In genomic region chr9:131449276-131449675, GRCh38 we compare ENCODE assay signal across 15 cellular contexts. TPM values are rescaled to one million over a fixed set of nuclear protein-coding genes. Genes with fewer than 3 reads are reported as not detected.
DNase-seq lines count a peak whose midpoint lies in the region; TF ChIP-seq lines count a peak whose summit lies in the region.
"Had no signal": no experiment of that assay in that cellular context is flagged by ENCODE, and none has a peak within 500 bp of the region (broad histone marks: within the 10 kb centered on the region; RNA-seq: fewer than 3 reads in every experiment).

No MANE protein-coding gene starts in this region.

- H3K79me2 ChIP-seq in GM23248 (ENCODE audit: insufficient read depth) (peaks cover 74% of the 10 kb centered on the region), PC-9 (ENCODE audit: low read depth) (peaks cover 21% of the 10 kb centered on the region)

- H3K27me3 ChIP-seq in GM23248 (replicated peaks; ENCODE audit: insufficient read depth), result no peaks in the 10 kb centered on the region
- no peaks in the 10 kb centered on the region for H3K27me3 ChIP-seq in mesenchymal stem cell (ENCODE audit: control insufficient read depth in 1 of 2, insufficient read depth in 1 of 2, low read length in 2 of 2)
- H3K27me3 ChIP-seq in PC-9 (ENCODE audit: insufficient read depth, low read depth), result no peaks in the 10 kb centered on the region
- H3K27me3 ChIP-seq: gastroesophageal sphincter had no signal

- H2BK15ac ChIP-seq in mesenchymal stem cell (ENCODE audit: low read depth, poor library complexity, severe bottlenecking), result no peak overlapping the region

- no TSS peak for BruUV-seq in PC-9 (replicated peaks; lab: Mats Ljungman, UMichigan)

- H2BK120ac ChIP-seq in mesenchymal stem cell (ENCODE audit: low read depth, low read length), result no peak overlapping the region

- no peaks in the 10 kb centered on the region for H3K9me2 ChIP-seq in GM23248 (ENCODE audit: insufficient read depth)
- no peaks in the 10 kb centered on the region for H3K9me2 ChIP-seq in PC-9 (ENCODE audit: insufficient read depth)

- no peak overlapping the region for H2BK5ac ChIP-seq in mesenchymal stem cell (ENCODE audit: low read depth, low read length, poor library complexity, severe bottlenecking)

- no peak overlapping the region for H4K91ac ChIP-seq in mesenchymal stem cell (ENCODE audit: low read length)

- no peaks in the 10 kb centered on the region for H3K9me3 Mint-ChIP-seq in T-helper 2 cell treated with Interferon-gamma antibody and Interleukin-4, amounts not matched to agents 5 μg/mL and 100 μg/mL, for 36 hours
- no peaks in the 10 kb centered on the region for H3K9me3 Mint-ChIP-seq in activated T-helper 2 cell treated with anti-CD3 and anti-CD28 coated beads, Interferon-gamma antibody, Interleukin-2, Interleukin-4, amounts not matched to agents 10 μg/mL and 5 μg/mL and 100 μg/mL, durations not matched to agents 14 hours and 24 hours and 36 hours

- H3K4me3 Mint-ChIP-seq in T-helper 2 cell treated with Interferon-gamma antibody and Interleukin-4, amounts not matched to agents 5 μg/mL and 100 μg/mL, for 36 hours, result no peak overlapping the region
- H3K4me3 Mint-ChIP-seq in activated T-helper 2 cell treated with anti-CD3 and anti-CD28 coated beads, Interferon-gamma antibody, Interleukin-2, Interleukin-4, amounts not matched to agents 10 μg/mL and 5 μg/mL and 100 μg/mL, durations not matched to agents 14 hours and 24 hours and 36 hours (ENCODE audit: low read depth), result no peak overlapping the region

- H3K9me3 ChIP-seq in GM23248 (ENCODE audit: low read depth), result no peaks in the 10 kb centered on the region
- no peaks in the 10 kb centered on the region for H3K9me3 ChIP-seq in mesenchymal stem cell (ENCODE audit: control insufficient read depth, low read length)
- H3K9me3 ChIP-seq in PC-9 (ENCODE audit: insufficient read depth, low read depth), result no peaks in the 10 kb centered on the region
- H3K9me3 ChIP-seq: gastroesophageal sphincter had no signal

- peaks cover 77% of the 10 kb centered on the region for H3K36me3 Mint-ChIP-seq in T-helper 2 cell treated with Interferon-gamma antibody and Interleukin-4, amounts not matched to agents 5 μg/mL and 100 μg/mL, for 36 hours (ENCODE audit: low read depth)
- H3K36me3 Mint-ChIP-seq in activated T-helper 2 cell treated with anti-CD3 and anti-CD28 coated beads, Interferon-gamma antibody, Interleukin-2, Interleukin-4, amounts not matched to agents 10 μg/mL and 5 μg/mL and 100 μg/mL, durations not matched to agents 14 hours and 24 hours and 36 hours (ENCODE audit: low read depth), result peaks cover 86% of the 10 kb centered on the region

- TF ChIP-seq CTCF in PC-9 (conservative IDR thresholded peaks at IDR 0.05), result no peak

- no peak overlapping the region for H4K8ac ChIP-seq in mesenchymal stem cell (ENCODE audit: low read length)

- H3K18ac ChIP-seq in mesenchymal stem cell (ENCODE audit: low read depth in 1 of 2, low read length in 2 of 2), result no peak overlapping the region

- no peak overlapping the region for H2BK12ac ChIP-seq in mesenchymal stem cell (ENCODE audit: low read length in 2 of 2)

- H3K14ac ChIP-seq in mesenchymal stem cell (ENCODE audit: low read length in 2 of 2), result no peak overlapping the region

- H3K4me1 ChIP-seq in GM23248 (ENCODE audit: insufficient read depth) (no peaks in the 10 kb centered on the region), mesenchymal stem cell (ENCODE audit: control insufficient read depth, insufficient read depth, low read depth, low read length) (peaks cover 4% of the 10 kb centered on the region), PC-9 (replicated peaks; ENCODE audit: insufficient read depth) (no peaks in the 10 kb centered on the region)

- intact Hi-C loops in activated T-helper 2 cell treated with anti-CD3 and anti-CD28 coated beads, Interferon-gamma antibody, Interleukin-2, Interleukin-4, amounts not matched to agents 10 μg/mL and 5 μg/mL and 100 μg/mL, durations not matched to agents 14 hours and 24 hours and 36 hours (cut with micrococcal nuclease), result no loop called here
- intact Hi-C loops in PC-9 (cut with micrococcal nuclease; ENCODE audit: unreplicated experiment), result no loop called here

- no peak overlapping the region for H2AK5ac ChIP-seq in mesenchymal stem cell (ENCODE audit: low read length, severe bottlenecking)

- H3K27ac ChIP-seq in GM23248, result no peak overlapping the region
- no peak overlapping the region for H3K27ac ChIP-seq in mesenchymal stem cell (ENCODE audit: low read length, poor library complexity, severe bottlenecking)
- H3K27ac ChIP-seq in PC-9, result no peak overlapping the region
- H3K27ac ChIP-seq: 22Rv1, gastroesophageal sphincter had no signal

- H3K4me3 ChIP-seq in GM23248 (no peak overlapping the region), mesenchymal stem cell (ENCODE audit: insufficient read depth in 1 of 2, low read depth in 1 of 2, low read length in 2 of 2) (no peak overlapping the region), PC-9 (no peak overlapping the region)
- H3K4me3 ChIP-seq: gastroesophageal sphincter had no signal

- no peak overlapping the region for H3K9ac ChIP-seq in GM23248
- H3K9ac ChIP-seq in mesenchymal stem cell (ENCODE audit: low read length), result peak overlapping the region; percentile 4

- CTCF ChIA-PET in PC-9 (lab: Charles Lee), result no interaction called here

- peak overlapping the region; percentile 42 for H3K27ac Mint-ChIP-seq in T-helper 2 cell treated with Interferon-gamma antibody and Interleukin-4, amounts not matched to agents 5 μg/mL and 100 μg/mL, for 36 hours
- H3K27ac Mint-ChIP-seq in activated T-helper 2 cell treated with anti-CD3 and anti-CD28 coated beads, Interferon-gamma antibody, Interleukin-2, Interleukin-4, amounts not matched to agents 10 μg/mL and 5 μg/mL and 100 μg/mL, durations not matched to agents 14 hours and 24 hours and 36 hours, result peak overlapping the region; percentile 68

- H3K23ac ChIP-seq in mesenchymal stem cell (ENCODE audit: low read length in 2 of 2), result no peak overlapping the region

- H2AFZ ChIP-seq in GM23248 (no peak overlapping the region), mesenchymal stem cell (ENCODE audit: low read depth, low read length) (no peak overlapping the region), PC-9 (no peak overlapping the region)

- POLR2A ChIA-PET in PC-9 (lab: Charles Lee; ENCODE audit: unreplicated experiment), result no interaction called here

- H3K36me3 ChIP-seq in GM23248 (ENCODE audit: low read depth), result peaks cover 65% of the 10 kb centered on the region
- H3K36me3 ChIP-seq in mesenchymal stem cell (ENCODE audit: control insufficient read depth in 1 of 2, insufficient read depth in 2 of 2, low read depth in 1 of 2, low read length in 2 of 2), result peaks cover 57 to 93% of the 10 kb centered on the region in 2 experiments
- peaks cover 52% of the 10 kb centered on the region for H3K36me3 ChIP-seq in PC-9 (ENCODE audit: low read depth)

- no peak overlapping the region for H3K4ac ChIP-seq in mesenchymal stem cell (ENCODE audit: low read depth in 1 of 2, low read length in 2 of 2)

- H3K27me3 Mint-ChIP-seq in T-helper 2 cell treated with Interferon-gamma antibody and Interleukin-4, amounts not matched to agents 5 μg/mL and 100 μg/mL, for 36 hours (ENCODE audit: low read depth), result no peaks in the 10 kb centered on the region
- no peaks in the 10 kb centered on the region for H3K27me3 Mint-ChIP-seq in activated T-helper 2 cell treated with anti-CD3 and anti-CD28 coated beads, Interferon-gamma antibody, Interleukin-2, Interleukin-4, amounts not matched to agents 10 μg/mL and 5 μg/mL and 100 μg/mL, durations not matched to agents 14 hours and 24 hours and 36 hours (ENCODE audit: low read depth)

- peaks cover 19% of the 10 kb centered on the region for H3K4me1 Mint-ChIP-seq in T-helper 2 cell treated with Interferon-gamma antibody and Interleukin-4, amounts not matched to agents 5 μg/mL and 100 μg/mL, for 36 hours (ENCODE audit: low read depth)
- peaks cover 21% of the 10 kb centered on the region for H3K4me1 Mint-ChIP-seq in activated T-helper 2 cell treated with anti-CD3 and anti-CD28 coated beads, Interferon-gamma antibody, Interleukin-2, Interleukin-4, amounts not matched to agents 10 μg/mL and 5 μg/mL and 100 μg/mL, durations not matched to agents 14 hours and 24 hours and 36 hours (ENCODE audit: low read depth)

- peaks cover 18% of the 10 kb centered on the region; the same call in 1 of the 2 replicates for H3F3A ChIP-seq in GM23248 (ENCODE audit: insufficient read depth)
- peaks cover 56% of the 10 kb centered on the region for H3F3A ChIP-seq in PC-9 (ENCODE audit: insufficient read depth, low read depth)

- in situ Hi-C loops in GM23248 (cut with MboI), result no loop called here

- H3K79me1 ChIP-seq in mesenchymal stem cell (replicated peaks; ENCODE audit: low read length, poor library complexity, severe bottlenecking), result peaks cover 13% of the 10 kb centered on the region

- H3K4me2 ChIP-seq in GM23248 (ENCODE audit: unreplicated experiment) (no peak overlapping the region), mesenchymal stem cell (ENCODE audit: low read length, poor library complexity, severe bottlenecking) (no peak overlapping the region), PC-9 (no peak overlapping the region)

- no peak for DNase-seq in T-helper 2 cell treated with Interferon-gamma antibody and Interleukin-4, amounts not matched to agents 5 μg/mL and 100 μg/mL, for 36 hours (ENCODE audit: low spot score)
- DNase-seq in T-helper 2 cell, result no peak
- DNase-seq in GM23248, result peak; percentile 25
- no peak for DNase-seq in activated T-helper 2 cell treated with anti-CD3 and anti-CD28 coated beads, Interferon-gamma antibody, Interleukin-2, Interleukin-4, amounts not matched to agents 10 μg/mL and 5 μg/mL and 100 μg/mL, durations not matched to agents 14 hours and 24 hours and 36 hours (ENCODE audit: low spot score)
- DNase-seq in mesenchymal stem cell, result no peak
- no peak for DNase-seq in foreskin melanocyte
- DNase-seq in PC-9, result no peak
- no peak for DNase-seq in mesenteric fat pad (ENCODE audit: low spot score)
- DNase-seq: dermis blood vessel endothelial cell; NCI-H187 treated with DMSO at 0.1 percent for 48 hours; NCI-H446 treated with DMSO at 0.1 percent for 48 hours; NK-92 treated with Interleukin-12 subunit alpha and Interleukin-12 subunit beta, amount 100 ng/mL, for 24 hours; posterior cingulate gyrus had no signal

- H4K20me1 ChIP-seq in GM23248 (ENCODE audit: insufficient read depth) (0 out of 2 replicates have a peak, but pooled peaks cover 8% of the 10 kb centered on the region), PC-9 (ENCODE audit: insufficient read depth) (peaks cover 60% of the 10 kb centered on the region)

RNA-seq across cellular contexts. Expression of gene POMT1, which starts 53.4 kb away (rescaled TPM):
- 32.9 and 46.0 TPM in 2 replicates for total RNA-seq in GM23248 (2014; rRNA removed; shearing (Covaris generic))
- polyA plus RNA-seq in GM23248 (2016; fragmentation: Nextera tagmentation; extraction: Ambion mirVana), result 28.4 and 29.4 TPM in 2 replicates
- 44.5 and 46.9 TPM in 2 replicates for total RNA-seq in activated T-helper 2 cell treated with anti-CD3 and anti-CD28 coated beads, Interferon-gamma antibody, Interleukin-2, Interleukin-4, amounts not matched to agents 10 μg/mL and 5 μg/mL and 100 μg/mL, durations not matched to agents 14 hours and 24 hours and 36 hours
- polyA plus RNA-seq in mesenchymal stem cell (2013, experiment 1 of 2), result 21.3 TPM
- 20.1 TPM for polyA plus RNA-seq in mesenchymal stem cell (2013, experiment 2 of 2)
- total RNA-seq in PC-9 (2021) (35.3 and 45.8 TPM in 2 replicates), mesenteric fat pad (17.3 TPM)

RNA-seq across cellular contexts. Expression of gene PRRC2B, which starts 55.4 kb away (rescaled TPM):
- 53.7 and 68.3 TPM in 2 replicates for total RNA-seq in GM23248 (2014; rRNA removed; shearing (Covaris generic))
- polyA plus RNA-seq in GM23248 (2016; fragmentation: Nextera tagmentation; extraction: Ambion mirVana), result 25.2 and 30.9 TPM in 2 replicates
- total RNA-seq in activated T-helper 2 cell treated with anti-CD3 and anti-CD28 coated beads, Interferon-gamma antibody, Interleukin-2, Interleukin-4, amounts not matched to agents 10 μg/mL and 5 μg/mL and 100 μg/mL, durations not matched to agents 14 hours and 24 hours and 36 hours, result 150 and 174 TPM in 2 replicates
- 55.8 TPM for polyA plus RNA-seq in mesenchymal stem cell (2013, experiment 1 of 2)
- 53.6 TPM for polyA plus RNA-seq in mesenchymal stem cell (2013, experiment 2 of 2)
- total RNA-seq in PC-9 (2021) (307 and 361 TPM in 2 replicates), mesenteric fat pad (185 TPM)
